In genomic region chr11:69449320-69450063, GRCh38 we compare ENCODE assay signal across 1 cellular context.
A peak's percentile ranks its signal among the peaks of the same experiment; 100 is the strongest.
TF ChIP-seq lines count a peak whose summit lies in the region.

No MANE protein-coding gene starts in this region.

TF ChIP-seq in K562, 482 proteins besides CTCF, POLR2A, EP300 and RAD21 (continued from another document and continues in another):
- TF ChIP-seq PML (IDR thresholded peaks at IDR 0.05; ENCODE audit: low read length) (peak; percentile 68; the same call in 1 of the 2 replicates), ZNF143 (CRISPR knock-in tag; IDR thresholded peaks at IDR 0.05) (no peak), GATAD2B (IDR thresholded peaks at IDR 0.05; ENCODE audit: borderline replicate concordance) (peak; percentile 87), XRCC3 (IDR thresholded peaks at IDR 0.05) (no peak), HLTF (IDR thresholded peaks at IDR 0.05) (no peak), ZNF449 (CRISPR knock-in tag; IDR thresholded peaks at IDR 0.05) (no peak), E2F6 (IDR thresholded peaks at IDR 0.05; ENCODE audit: borderline replicate concordance in 1 of 2, extremely low read depth in 1 of 2, insufficient read depth in 1 of 2, insufficient read length in 1 of 2, low read depth in 1 of 2, low read length in 1 of 2, poor library complexity in 1 of 2, severe bottlenecking in 1 of 2) (peak; percentile 21 to 28), BCLAF1 (IDR thresholded peaks at IDR 0.05; ENCODE audit: borderline replicate concordance in 1 of 2, control insufficient read depth in 1 of 2, low read depth in 2 of 2, low read length in 1 of 2) (0 out of 4 replicates have a peak, but pooled peaks of 1 of the 2 experiments have one; percentile 72), HDAC6 (IDR thresholded peaks at IDR 0.05; ENCODE audit: low read depth, low read length) (no peak), USF1 (CRISPR knock-in tag; IDR thresholded peaks at IDR 0.05) (no peak), BCOR (IDR thresholded peaks at IDR 0.05) (peak; percentile 30; the same call in 1 of the 2 replicates), ARID4B (CRISPR knock-in tag; IDR thresholded peaks at IDR 0.05) (no peak), SMAD4 (CRISPR knock-in tag; conservative IDR thresholded peaks at IDR 0.05) (peak; percentile 84), POLR2AphosphoS5 (IDR thresholded peaks at IDR 0.05; ENCODE audit: control insufficient read depth, insufficient read depth, low read depth, low read length) (peak; percentile 80), ZNF347 (CRISPR knock-in tag; IDR thresholded peaks at IDR 0.05; ENCODE audit: low read depth) (no peak), CLOCK (CRISPR knock-in tag; IDR thresholded peaks at IDR 0.05; ENCODE audit: borderline replicate concordance) (no peak), RCOR1 (IDR thresholded peaks at IDR 0.05; ENCODE audit: borderline replicate concordance in 1 of 2, low read depth in 2 of 2, low read length in 2 of 2) (peak; percentile 53 to 54; a peak in 2 of 4 replicates), SNIP1 (IDR thresholded peaks at IDR 0.05; ENCODE audit: low read depth) (no peak), HMGN3 (IDR thresholded peaks at IDR 0.05; ENCODE audit: borderline replicate concordance, extremely low read depth, insufficient read length, low read depth, low read length) (peak; percentile 98), FOXK1 (CRISPR knock-in tag; IDR thresholded peaks at IDR 0.05; ENCODE audit: borderline replicate concordance) (no peak), ZNF655 (CRISPR knock-in tag; IDR thresholded peaks at IDR 0.05) (no peak), GTF2A2 (tag; IDR thresholded peaks at IDR 0.05) (no peak), TRIM24 (IDR thresholded peaks at IDR 0.05) (peak; percentile 73), EHMT2 (IDR thresholded peaks at IDR 0.05) (no peak), ZNF280B (CRISPR knock-in tag; IDR thresholded peaks at IDR 0.05) (no peak), SMARCA4 (IDR thresholded peaks at IDR 0.05) (peak; percentile 98), IFI16 (CRISPR knock-in tag; IDR thresholded peaks at IDR 0.05) (no peak), PHF8 (IDR thresholded peaks at IDR 0.05; ENCODE audit: borderline replicate concordance, low read length) (no peak; the same call in 1 of the 2 replicates), SMAD1 (IDR thresholded peaks at IDR 0.05; ENCODE audit: low read depth, low read length, partially characterized antibody) (no peak), ZBED1 (IDR thresholded peaks at IDR 0.05) (0 out of 2 replicates have a peak, but pooled peaks have one; percentile 41), REST (CRISPR knock-in tag; IDR thresholded peaks at IDR 0.05; ENCODE audit: low read depth) (no peak; the same call in 1 of the 2 replicates), CBX3 (IDR thresholded peaks at IDR 0.05; ENCODE audit: borderline replicate concordance in 1 of 2, low read length in 2 of 2) (peak in 1 of 2 experiments; percentile 19; a peak in 1 of 3 replicates), ZBTB34 (CRISPR knock-in tag; IDR thresholded peaks at IDR 0.05) (no peak), RBM14 (IDR thresholded peaks at IDR 0.05; ENCODE audit: borderline replicate concordance, insufficient read depth, low read depth, low read length) (no peak), RBM22 (IDR thresholded peaks at IDR 0.05; ENCODE audit: low read depth, low read length, poor library complexity, severe bottlenecking) (no peak)
